ENCODE assay signal across 35 cellular contexts in genomic region chr13:91667486-91667885, GRCh38.
DNase-seq lines count a peak whose midpoint lies in the region; ATAC-seq, FAIRE-seq and TF ChIP-seq lines count a peak whose summit lies in the region.
"Had no signal": no experiment of that assay in that cellular context is flagged by ENCODE, and none has a peak within 500 bp of the region (broad histone marks: within the 10 kb centered on the region; RNA-seq: fewer than 3 reads in every experiment).

No MANE protein-coding gene starts in this region.

- CTCF ChIA-PET in K562 (lab: Yijun Ruan, JAX; ENCODE audit: low intra/inter-chr PET ratio) (no interaction called here), H1 (lab: Charles Lee; ENCODE audit: partially characterized antibody) (no interaction called here)

- no peak overlapping the region for H3K4ac ChIP-seq in H1 (replicated peaks; ENCODE audit: insufficient read length, low read depth, low read length)
- H3K4ac ChIP-seq in mesenchymal stem cell (ENCODE audit: low read depth in 1 of 2, low read length in 2 of 2) = no peak overlapping the region

- TF ChIP-seq EP300 in K562 (IDR thresholded peaks at IDR 0.05; ENCODE audit: low read length) (no peak), H1 (IDR thresholded peaks at IDR 0.05; ENCODE audit: borderline replicate concordance in 1 of 2, low read depth in 2 of 2, low read length in 2 of 2) (no peak)

- no peak overlapping the region for H3K56ac ChIP-seq in H1 (replicated peaks; ENCODE audit: insufficient read length, low read depth, low read length)

- no peak for DNase-seq in K562 (ENCODE audit: extremely low read depth in 1 of 4, low spot score in 3 of 4)
- DNase-seq in H1 (ENCODE audit: low read depth in 1 of 2, low spot score in 2 of 2) = no peak
- peak; percentile 27 for DNase-seq in left kidney (ENCODE audit: low read depth, low spot score)
- DNase-seq in mesenchymal stem cell = no peak
- DNase-seq in NOMO-1 treated with dmso at 0.1 percent for 144 hours (lab: John Stamatoyannopoulos, UW; ENCODE audit: unreplicated experiment) = no peak
- no peak for DNase-seq in HAP-1 (ENCODE audit: low spot score in 2 of 2)
- no peak for DNase-seq in SIG-M5 (lab: John Stamatoyannopoulos, UW)
- DNase-seq: 8988T; ACHN; AML-193; BE2C; C1 segment of cervical spinal cord; Caco-2; Calu3; CD4-positive, alpha-beta memory T cell; CD4-positive, alpha-beta T cell; CD4-positive, CD25-positive, alpha-beta regulatory T cell; CD8-positive, alpha-beta memory T cell; CD8-positive, alpha-beta T cell; COR-L47; DMS 273 treated with DMSO at 0.1 percent for 48 hours; DMS153; DMS53; DMS79; DMS79 treated with DMSO at 0.1 percent for 48 hours; DND-41; EL had no signal

- no peaks in the 10 kb centered on the region for H3K79me2 ChIP-seq in K562 (ENCODE audit: control insufficient read depth, insufficient read depth, low read length)
- no peaks in the 10 kb centered on the region for H3K79me2 ChIP-seq in H1 (ENCODE audit: control insufficient read depth in 1 of 2, insufficient read depth in 2 of 2, low read length in 2 of 2)

- H4K5ac ChIP-seq in H1 (ENCODE audit: insufficient read length, low read depth, low read length) = no peak overlapping the region

- H2BK5ac ChIP-seq in H1 (ENCODE audit: low read depth, low read length) (no peak overlapping the region), mesenchymal stem cell (ENCODE audit: low read depth, low read length, poor library complexity, severe bottlenecking) (no peak overlapping the region)

- no peaks in the 10 kb centered on the region for H3K4me1 ChIP-seq in K562 (replicated peaks in 1 of 2; ENCODE audit: control insufficient read depth in 2 of 2, insufficient read depth in 2 of 2, low read length in 2 of 2)
- H3K4me1 ChIP-seq in H1 (replicated peaks in 1 of 4; ENCODE audit: control insufficient read depth in 3 of 4, insufficient read depth in 4 of 4, low read length in 3 of 4) = no peaks in the 10 kb centered on the region
- peaks cover 3% of the 10 kb centered on the region for H3K4me1 ChIP-seq in mesenchymal stem cell (ENCODE audit: control insufficient read depth, insufficient read depth, low read depth, low read length)
- H3K4me1 ChIP-seq in HAP-1 = no peaks in the 10 kb centered on the region
- H3K4me1 ChIP-seq: A549; BE2C; BLaER1; BLaER1 treated with 17β-estradiol and CSF1 and Interleukin-3, amounts not matched to agents 10 nM and 100 nM had no signal

- H3K36me3 ChIP-seq in K562 (ENCODE audit: control insufficient read depth, insufficient read depth, low read length) (no peaks in the 10 kb centered on the region), H1 (ENCODE audit: control insufficient read depth in 2 of 4, insufficient read depth in 4 of 4, low read length in 3 of 4) (no peaks in the 10 kb centered on the region), mesenchymal stem cell (ENCODE audit: control insufficient read depth in 1 of 2, insufficient read depth in 2 of 2, low read depth in 1 of 2, low read length in 2 of 2) (no peaks in the 10 kb centered on the region), HAP-1 (replicated peaks) (no peaks in the 10 kb centered on the region)
- H3K36me3 ChIP-seq: BE2C; BLaER1; BLaER1 treated with 17β-estradiol and CSF1 and Interleukin-3, amounts not matched to agents 10 nM and 100 nM had no signal

- H3K23me2 ChIP-seq in H1 (ENCODE audit: low read depth, low read length) = no peaks in the 10 kb centered on the region

- no peak overlapping the region for H3K9ac ChIP-seq in K562 (ENCODE audit: insufficient read depth in 1 of 2, low read depth in 2 of 2, low read length in 2 of 2)
- no peak overlapping the region; a peak in 1 of 7 replicates for H3K9ac ChIP-seq in H1 (replicated peaks in 1 of 4; ENCODE audit: extremely low read depth in 1 of 4, low read depth in 3 of 4, low read length in 3 of 4)
- no peak overlapping the region for H3K9ac ChIP-seq in mesenchymal stem cell (ENCODE audit: low read length)
- H3K9ac ChIP-seq: BLaER1; BLaER1 treated with 17β-estradiol and CSF1 and Interleukin-3, amounts not matched to agents 10 nM and 100 nM had no signal

- no peak overlapping the region for H2AK5ac ChIP-seq in H1 (ENCODE audit: low read depth, low read length)
- H2AK5ac ChIP-seq in mesenchymal stem cell (ENCODE audit: low read length, severe bottlenecking) = no peak overlapping the region

- POLR2A ChIA-PET in K562 (lab: Yijun Ruan, JAX) = interaction anchor here (0.5 kb wide), 1 partner anchor 235 kb away, joined by 3 read pairs; no protein-coding TSS in a partner anchor
- POLR2A ChIA-PET in H1 (lab: Charles Lee; ENCODE audit: partially characterized antibody) = no interaction called here

- intact Hi-C loops in K562 (cut with micrococcal nuclease) = no loop called here

- no peak for TF ChIP-seq POLR2A in K562 (conservative IDR thresholded peaks at IDR 0.05)
- no peak for TF ChIP-seq POLR2A in H1 (IDR thresholded peaks at IDR 0.05; ENCODE audit: control extremely low read depth in 1 of 2, low read depth in 2 of 2, low read length in 2 of 2)

- in situ Hi-C loops in K562 (cut with MboI) = no loop called here
- in situ Hi-C loops in HAP-1 (cut with MboI; ENCODE audit: low sequenced_read_pairs) = no loop called here

- H3K79me1 ChIP-seq in H1 (ENCODE audit: low read depth, low read length) (no peaks in the 10 kb centered on the region), mesenchymal stem cell (replicated peaks; ENCODE audit: low read length, poor library complexity, severe bottlenecking) (no peaks in the 10 kb centered on the region)

- no peak overlapping the region for H2BK15ac ChIP-seq in H1 (ENCODE audit: low read length)
- no peak overlapping the region for H2BK15ac ChIP-seq in mesenchymal stem cell (ENCODE audit: low read depth, poor library complexity, severe bottlenecking)

- H2BK20ac ChIP-seq in H1 (ENCODE audit: low read length) = no peak overlapping the region

- no peak overlapping the region for H2AFZ ChIP-seq in K562 (ENCODE audit: low read depth, low read length)
- 0 out of 2 replicates have a peak overlapping the region, but pooled peaks have one; percentile 54 for H2AFZ ChIP-seq in H1 (ENCODE audit: low read length)
- H2AFZ ChIP-seq in mesenchymal stem cell (ENCODE audit: low read depth, low read length) = no peak overlapping the region

- H3K23ac ChIP-seq in H1 (ENCODE audit: insufficient read length) = no peak overlapping the region
- H3K23ac ChIP-seq in mesenchymal stem cell (ENCODE audit: low read length in 2 of 2) = no peak overlapping the region

- no peak overlapping the region for H3K18ac ChIP-seq in H1 (ENCODE audit: extremely low read depth, low read length)
- no peak overlapping the region for H3K18ac ChIP-seq in mesenchymal stem cell (ENCODE audit: low read depth in 1 of 2, low read length in 2 of 2)

- H3K9me1 ChIP-seq in K562 (ENCODE audit: control insufficient read depth, insufficient read depth, low read length) = no peaks in the 10 kb centered on the region

- no peaks in the 10 kb centered on the region; the same call in 1 of the 2 replicates for H3K9me3 ChIP-seq in K562 (replicated peaks; ENCODE audit: control insufficient read depth, insufficient read depth, low read depth, low read length)
- H3K9me3 ChIP-seq in H1 (ENCODE audit: insufficient read depth in 2 of 2, low read depth in 1 of 2, low read length in 1 of 2) = no peaks in the 10 kb centered on the region
- no peaks in the 10 kb centered on the region for H3K9me3 ChIP-seq in mesenchymal stem cell (ENCODE audit: control insufficient read depth, low read length)
- H3K9me3 ChIP-seq in HAP-1 = no peaks in the 10 kb centered on the region; the same call in 1 of the 2 replicates
- H3K9me3 ChIP-seq: A549; BE2C; BLaER1; BLaER1 treated with 17β-estradiol and CSF1 and Interleukin-3, amounts not matched to agents 10 nM and 100 nM; Caco-2 had no signal

- TF ChIP-seq CTCF in K562 (IDR thresholded peaks at IDR 0.05 in 2 of 3, conservative IDR thresholded peaks at IDR 0.05 in 1 of 3; ENCODE audit: insufficient read depth in 2 of 3, low read depth in 1 of 3, low read length in 3 of 3) (no peak), H1 (IDR thresholded peaks at IDR 0.05; ENCODE audit: control extremely low read depth in 1 of 3, insufficient read depth in 1 of 3, low read depth in 1 of 3, low read length in 3 of 3) (no peak)

- ATAC-seq in K562 = no peak
- no peak for ATAC-seq in GM21528 (IDR thresholded peaks at IDR 0.05; ENCODE audit: low FRiP score, unreplicated experiment)
- ATAC-seq: A549; CD8-positive, alpha-beta T cell had no signal

- H3K14ac ChIP-seq in H1 (ENCODE audit: insufficient read length) = no peak overlapping the region
- no peak overlapping the region for H3K14ac ChIP-seq in mesenchymal stem cell (ENCODE audit: low read length in 2 of 2)

- no peak for FAIRE-seq in K562 (lab: Jason Lieb, UNC)
- FAIRE-seq in H1 (lab: Jason Lieb, UNC) = no peak
- FAIRE-seq: A204.1, A549, D721Med had no signal

- H3K4me2 ChIP-seq in K562 (ENCODE audit: insufficient read depth, low read length) (no peak overlapping the region), H1 (ENCODE audit: insufficient read depth in 1 of 2, low read depth in 2 of 2, low read length in 2 of 2) (no peak overlapping the region), mesenchymal stem cell (ENCODE audit: low read length, poor library complexity, severe bottlenecking) (no peak overlapping the region)
- H3K4me2 ChIP-seq: A549; BLaER1; BLaER1 treated with 17β-estradiol and CSF1 and Interleukin-3, amounts not matched to agents 10 nM and 100 nM had no signal

- H4K91ac ChIP-seq in H1 (replicated peaks; ENCODE audit: insufficient read length, low read length) (no peak overlapping the region), mesenchymal stem cell (ENCODE audit: low read length) (peak overlapping the region; percentile 18)

- H4K20me1 ChIP-seq in K562 (replicated peaks; ENCODE audit: control insufficient read depth, insufficient read depth, low read length) = no peaks in the 10 kb centered on the region
- H4K20me1 ChIP-seq in H1 (replicated peaks in 1 of 2; ENCODE audit: control insufficient read depth in 1 of 2, insufficient read depth in 2 of 2, low read length in 2 of 2) = no peaks in the 10 kb centered on the region
- H4K20me1 ChIP-seq: BLaER1; BLaER1 treated with 17β-estradiol and CSF1 and Interleukin-3, amounts not matched to agents 10 nM and 100 nM had no signal

- H2BK12ac ChIP-seq in H1 (ENCODE audit: low read depth, low read length) (no peak overlapping the region), mesenchymal stem cell (ENCODE audit: low read length in 2 of 2) (no peak overlapping the region)

- no peak overlapping the region for H3K4me3 ChIP-seq in K562
- H3K4me3 ChIP-seq in H1 (ENCODE audit: extremely low read depth in 1 of 4, insufficient read depth in 2 of 4, low read depth in 3 of 4, low read length in 4 of 4) = no peak overlapping the region
- no peak overlapping the region for H3K4me3 ChIP-seq in mesenchymal stem cell (ENCODE audit: insufficient read depth in 1 of 2, low read depth in 1 of 2, low read length in 2 of 2)
- H3K4me3 ChIP-seq in HAP-1 = no peak overlapping the region
- H3K4me3 ChIP-seq: A549; BLaER1; BLaER1 treated with 17β-estradiol and CSF1 and Interleukin-3, amounts not matched to agents 10 nM and 100 nM had no signal

- H2BK120ac ChIP-seq in H1 (replicated peaks; ENCODE audit: low read depth, low read length) = no peak overlapping the region
- no peak overlapping the region for H2BK120ac ChIP-seq in mesenchymal stem cell (ENCODE audit: low read depth, low read length)

- H3K27ac ChIP-seq in K562 (ENCODE audit: extremely low read depth, low read depth, low read length) (no peak overlapping the region), H1 (ENCODE audit: low read depth, low read length) (peak overlapping the region; percentile 42; the same call in 1 of the 2 replicates), mesenchymal stem cell (ENCODE audit: low read length, poor library complexity, severe bottlenecking) (no peak overlapping the region)
- H3K27ac ChIP-seq: 22Rv1; A549; BLaER1; BLaER1 treated with 17β-estradiol and CSF1 and Interleukin-3, amounts not matched to agents 10 nM and 100 nM; C4-2B had no signal

- WGBS in K562 (ENCODE audit: insufficient coverage, low coverage, missing lambda C conversion rate) = 0% methylated on average over 2 of the region's 2 CpGs
- WGBS in H1 (ENCODE audit: extremely low coverage in 1 of 2, insufficient coverage in 1 of 2, insufficient read length in 1 of 2, insufficient replicate concordance in 2 of 2, low coverage in 1 of 2, low lambda C conversion rate in 2 of 2, missing lambda C conversion rate in 1 of 2), 2 experiments = 88% methylated on average over 2 of the region's 2 CpGs; no CpG with 5 or more reads in 1 of the 2 experiments
- whole genome bisulfite sequencing in mesenchymal stem cell = 60% methylated on average over 1 of the region's 2 CpGs

- TF ChIP-seq RAD21 in K562 (CRISPR knock-in tag; conservative IDR thresholded peaks at IDR 0.05 in 1 of 2, IDR thresholded peaks at IDR 0.05 in 1 of 2) = no peak
- no peak for TF ChIP-seq RAD21 in H1 (IDR thresholded peaks at IDR 0.05 in 1 of 2, conservative IDR thresholded peaks at IDR 0.05 in 1 of 2; ENCODE audit: low read depth in 2 of 2, low read length in 2 of 2)

- no TSS peak for BruUV-seq in K562 (replicated peaks; lab: Mats Ljungman, UMichigan)

- H4K8ac ChIP-seq in H1 (ENCODE audit: extremely low read depth, insufficient read depth, low read length) = no peak overlapping the region
- H4K8ac ChIP-seq in mesenchymal stem cell (ENCODE audit: low read length) = no peak overlapping the region

- no peaks in the 10 kb centered on the region for H3K27me3 ChIP-seq in K562 (ENCODE audit: control insufficient read depth in 2 of 2, insufficient read depth in 2 of 2, low read length in 2 of 2)
- H3K27me3 ChIP-seq in H1 (replicated peaks in 1 of 4; ENCODE audit: control insufficient read depth in 3 of 4, extremely low read depth in 1 of 4, insufficient read depth in 3 of 4, low read length in 3 of 4) = no peaks in the 10 kb centered on the region
- H3K27me3 ChIP-seq in mesenchymal stem cell (ENCODE audit: control insufficient read depth in 1 of 2, insufficient read depth in 1 of 2, low read length in 2 of 2) = no peaks in the 10 kb centered on the region
- H3K27me3 ChIP-seq in HAP-1 (ENCODE audit: low read depth) = no peaks in the 10 kb centered on the region
- H3K27me3 ChIP-seq: BE2C; BLaER1; BLaER1 treated with 17β-estradiol and CSF1 and Interleukin-3, amounts not matched to agents 10 nM and 100 nM had no signal

Comparison
In these comparisons a context has a peak if more than half of its experiments do, and no peak if none do; other contexts are left out.
1. Of the 49 proteins assayed by ChIP-seq in both K562 and H1: peak only in K562: ATF2, HDAC6 and USF2; only in H1: none; in both: none; in neither: 46.